ENCODE assay signal across 19 cellular contexts in the genomic region with DNA sequence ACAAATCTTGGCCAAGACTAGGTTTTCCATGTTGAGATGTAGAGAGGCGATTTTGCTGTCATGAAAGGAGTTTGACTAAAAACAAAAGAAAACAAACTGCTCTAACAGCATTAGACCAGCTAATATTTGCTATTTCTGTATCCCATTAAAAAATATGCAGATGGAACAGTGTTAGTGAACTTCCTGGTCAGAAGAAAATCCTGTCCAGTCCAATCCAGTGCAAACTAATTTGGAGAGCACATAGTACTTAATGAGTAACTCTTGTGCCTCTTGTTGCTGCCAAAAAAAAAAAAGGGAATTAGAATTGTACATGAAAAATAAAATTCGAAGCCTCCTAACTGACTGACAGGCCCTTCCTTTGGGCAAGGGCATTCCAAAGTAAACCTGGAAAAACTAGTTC.
DNase-seq lines count a peak whose midpoint lies in the region; ATAC-seq, FAIRE-seq and TF ChIP-seq lines count a peak whose summit lies in the region.
"Had no signal": no experiment of that assay in that cellular context is flagged by ENCODE, and none has a peak within 500 bp of the region (broad histone marks: within the 10 kb centered on the region; RNA-seq: fewer than 3 reads in every experiment).

No MANE protein-coding gene starts in this region.

- H3K36me3 ChIP-seq in GM23338 (ENCODE audit: insufficient read depth) (no peaks in the 10 kb centered on the region), HUES64 (ENCODE audit: insufficient read depth, low read length) (no peaks in the 10 kb centered on the region), kidney (ENCODE audit: control insufficient read depth in 1 of 2, insufficient read depth in 2 of 2, low read length in 2 of 2) (no peaks in the 10 kb centered on the region)
- H3K36me3 ChIP-seq: BLaER1, HAP-1 had no signal

- TF ChIP-seq CTCF in GM23338 (conservative IDR thresholded peaks at IDR 0.05; ENCODE audit: low read depth in 2 of 2) = no peak
- TF ChIP-seq CTCF in kidney (IDR thresholded peaks at IDR 0.05; ENCODE audit: borderline replicate concordance, extremely low read depth, insufficient read depth) = no peak

- H3K9me3 ChIP-seq in HUES64 (ENCODE audit: insufficient read depth, low read depth, low read length) (no peaks in the 10 kb centered on the region), kidney (ENCODE audit: control insufficient read depth in 1 of 2, low read length in 2 of 2) (no peaks in the 10 kb centered on the region)
- H3K9me3 ChIP-seq: BLaER1, HAP-1 had no signal

- H3K4me3 Mint-ChIP-seq in GM23338 = no peak overlapping the region
- H3K4me3 Mint-ChIP-seq: CD14-positive monocyte; CD4-positive, alpha-beta memory T cell had no signal

- H3K4me2 ChIP-seq in GM23338 = peak overlapping the region; percentile 42
- H3K4me2 ChIP-seq: BLaER1 had no signal

- H2AFZ ChIP-seq in GM23338 = no peak overlapping the region

- no peak for DNase-seq in GM23338 (ENCODE audit: low spot score)
- DNase-seq in kidney = no peak
- DNase-seq in renal cortical epithelial cell (ENCODE audit: low read depth) = peak; percentile 67
- no peak for DNase-seq in NCI-H2029 (lab: John Stamatoyannopoulos, UW)
- no peak for DNase-seq in stimulated activated CD4-positive, alpha-beta T cell treated with anti-CD3 and anti-CD28 coated beads, Interleukin-2, amount 100 ng/mL, for 48 hours
- DNase-seq: 8988T; CD4-positive, alpha-beta memory T cell; DMS 273 treated with DMSO at 0.1 percent for 48 hours; DMS53; DND-41; EL; GOT3 had no signal

- H3K4me3 ChIP-seq in GM23338 (no peak overlapping the region), HUES64 (ENCODE audit: low read length) (no peak overlapping the region), kidney (ENCODE audit: low read length in 2 of 2) (no peak overlapping the region)
- H3K4me3 ChIP-seq: BLaER1, HAP-1 had no signal

- WGBS in HUES64 = 90% methylated on average over 2 of the region's 2 CpGs

- peak; percentile 23 for FAIRE-seq in kidney (lab: Jason Lieb, UNC)
- FAIRE-seq: GM12891, GM19239 had no signal

- no peak for ATAC-seq in GM23338
- no peak for ATAC-seq in GM19452 (IDR thresholded peaks at IDR 0.05; ENCODE audit: unreplicated experiment)

- H3K27ac ChIP-seq in GM23338 (ENCODE audit: low read depth) (peak overlapping the region; percentile 69; the same call in 1 of the 2 replicates), HUES64 (ENCODE audit: low read depth, low read length) (peak overlapping the region; percentile 50), kidney (ENCODE audit: low read depth in 2 of 2, low read length in 2 of 2) (no peak overlapping the region)
- H3K27ac ChIP-seq: BLaER1 had no signal

- H3F3A ChIP-seq in GM23338 (replicated peaks; ENCODE audit: low read depth) = no peaks in the 10 kb centered on the region

- no peak overlapping the region for H3K9ac ChIP-seq in HUES64 (ENCODE audit: low read depth, low read length)
- no peak overlapping the region for H3K9ac ChIP-seq in kidney (ENCODE audit: low read length in 2 of 2)
- H3K9ac ChIP-seq: BLaER1 had no signal

- H3K27ac Mint-ChIP-seq in GM23338 = no peak overlapping the region; the same call in 1 of the 2 replicates
- H3K27ac Mint-ChIP-seq: CD14-positive monocyte; CD4-positive, alpha-beta memory T cell had no signal

- H3K27me3 Mint-ChIP-seq in GM23338 (ENCODE audit: insufficient read depth, low read depth, poor library complexity) = peaks cover 2% of the 10 kb centered on the region
- H3K27me3 Mint-ChIP-seq: CD4-positive, alpha-beta memory T cell had no signal

- no peaks in the 10 kb centered on the region for H3K9me3 Mint-ChIP-seq in GM23338

- H3K27me3 ChIP-seq in GM23338 (ENCODE audit: insufficient read depth) (no peaks in the 10 kb centered on the region), HUES64 (ENCODE audit: insufficient read depth, low read length) (no peaks in the 10 kb centered on the region)
- H3K27me3 ChIP-seq: BLaER1 had no signal

- H4K20me1 ChIP-seq in GM23338 (replicated peaks; ENCODE audit: insufficient read depth) = no peaks in the 10 kb centered on the region
- H4K20me1 ChIP-seq: BLaER1 had no signal

- H3K4me1 ChIP-seq in GM23338 (ENCODE audit: insufficient read depth) (peaks cover 21% of the 10 kb centered on the region), HUES64 (ENCODE audit: insufficient read depth, low read length) (peaks cover 28% of the 10 kb centered on the region), kidney (ENCODE audit: control insufficient read depth in 1 of 2, insufficient read depth in 1 of 2, low read depth in 1 of 2, low read length in 2 of 2) (peaks cover 3 to 4% of the 10 kb centered on the region in 2 donors)
- H3K4me1 ChIP-seq: BLaER1 had no signal

- peaks cover 9% of the 10 kb centered on the region for H3K9me2 ChIP-seq in GM23338 (ENCODE audit: insufficient read depth)

- no peaks in the 10 kb centered on the region for H3K36me3 Mint-ChIP-seq in GM23338 (ENCODE audit: low read depth)
- H3K36me3 Mint-ChIP-seq: CD14-positive monocyte; CD4-positive, alpha-beta memory T cell had no signal

- no peaks in the 10 kb centered on the region for H3K79me2 ChIP-seq in GM23338 (replicated peaks; ENCODE audit: insufficient read depth)

- intact Hi-C loops in kidney (cut with DNase I) = no loop called here

- peaks cover 35% of the 10 kb centered on the region for H3K4me1 Mint-ChIP-seq in GM23338
- H3K4me1 Mint-ChIP-seq: CD14-positive monocyte; CD4-positive, alpha-beta memory T cell had no signal

TF ChIP-seq in GM23338, 12 proteins besides CTCF, POLR2A, EP300 and RAD21 (continues in another document):
- TF ChIP-seq EZH2 (IDR thresholded peaks at IDR 0.05; ENCODE audit: low read depth, unreplicated experiment) (no peak), EZH2phosphoT487 (IDR thresholded peaks at IDR 0.05; ENCODE audit: unreplicated experiment) (no peak), JUNB (IDR thresholded peaks at IDR 0.05; ENCODE audit: unreplicated experiment) (no peak), CREB1 (CRISPR knock-in tag; IDR thresholded peaks at IDR 0.05; ENCODE audit: low read depth) (no peak), STAT1 (IDR thresholded peaks at IDR 0.05; ENCODE audit: unreplicated experiment) (no peak)
- TF ChIP-seq, protein P1, sequence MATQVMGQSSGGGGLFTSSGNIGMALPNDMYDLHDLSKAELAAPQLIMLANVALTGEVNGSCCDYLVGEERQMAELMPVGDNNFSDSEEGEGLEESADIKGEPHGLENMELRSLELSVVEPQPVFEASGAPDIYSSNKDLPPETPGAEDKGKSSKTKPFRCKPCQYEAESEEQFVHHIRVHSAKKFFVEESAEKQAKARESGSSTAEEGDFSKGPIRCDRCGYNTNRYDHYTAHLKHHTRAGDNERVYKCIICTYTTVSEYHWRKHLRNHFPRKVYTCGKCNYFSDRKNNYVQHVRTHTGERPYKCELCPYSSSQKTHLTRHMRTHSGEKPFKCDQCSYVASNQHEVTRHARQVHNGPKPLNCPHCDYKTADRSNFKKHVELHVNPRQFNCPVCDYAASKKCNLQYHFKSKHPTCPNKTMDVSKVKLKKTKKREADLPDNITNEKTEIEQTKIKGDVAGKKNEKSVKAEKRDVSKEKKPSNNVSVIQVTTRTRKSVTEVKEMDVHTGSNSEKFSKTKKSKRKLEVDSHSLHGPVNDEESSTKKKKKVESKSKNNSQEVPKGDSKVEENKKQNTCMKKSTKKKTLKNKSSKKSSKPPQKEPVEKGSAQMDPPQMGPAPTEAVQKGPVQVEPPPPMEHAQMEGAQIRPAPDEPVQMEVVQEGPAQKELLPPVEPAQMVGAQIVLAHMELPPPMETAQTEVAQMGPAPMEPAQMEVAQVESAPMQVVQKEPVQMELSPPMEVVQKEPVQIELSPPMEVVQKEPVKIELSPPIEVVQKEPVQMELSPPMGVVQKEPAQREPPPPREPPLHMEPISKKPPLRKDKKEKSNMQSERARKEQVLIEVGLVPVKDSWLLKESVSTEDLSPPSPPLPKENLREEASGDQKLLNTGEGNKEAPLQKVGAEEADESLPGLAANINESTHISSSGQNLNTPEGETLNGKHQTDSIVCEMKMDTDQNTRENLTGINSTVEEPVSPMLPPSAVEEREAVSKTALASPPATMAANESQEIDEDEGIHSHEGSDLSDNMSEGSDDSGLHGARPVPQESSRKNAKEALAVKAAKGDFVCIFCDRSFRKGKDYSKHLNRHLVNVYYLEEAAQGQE (IDR thresholded peaks at IDR 0.05; ENCODE audit: unreplicated experiment) = no peak
- TF ChIP-seq, protein P2, sequence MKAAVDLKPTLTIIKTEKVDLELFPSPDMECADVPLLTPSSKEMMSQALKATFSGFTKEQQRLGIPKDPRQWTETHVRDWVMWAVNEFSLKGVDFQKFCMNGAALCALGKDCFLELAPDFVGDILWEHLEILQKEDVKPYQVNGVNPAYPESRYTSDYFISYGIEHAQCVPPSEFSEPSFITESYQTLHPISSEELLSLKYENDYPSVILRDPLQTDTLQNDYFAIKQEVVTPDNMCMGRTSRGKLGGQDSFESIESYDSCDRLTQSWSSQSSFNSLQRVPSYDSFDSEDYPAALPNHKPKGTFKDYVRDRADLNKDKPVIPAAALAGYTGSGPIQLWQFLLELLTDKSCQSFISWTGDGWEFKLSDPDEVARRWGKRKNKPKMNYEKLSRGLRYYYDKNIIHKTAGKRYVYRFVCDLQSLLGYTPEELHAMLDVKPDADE (IDR thresholded peaks at IDR 0.05) = no peak

Comparison
In these comparisons a context has a peak if more than half of its experiments do, and no peak if none do; other contexts are left out.
1. H3K27ac ChIP-seq: peak in GM23338 (single experiment) and HUES64 (single experiment); none in kidney (0 of 2).